In the genomic region with DNA sequence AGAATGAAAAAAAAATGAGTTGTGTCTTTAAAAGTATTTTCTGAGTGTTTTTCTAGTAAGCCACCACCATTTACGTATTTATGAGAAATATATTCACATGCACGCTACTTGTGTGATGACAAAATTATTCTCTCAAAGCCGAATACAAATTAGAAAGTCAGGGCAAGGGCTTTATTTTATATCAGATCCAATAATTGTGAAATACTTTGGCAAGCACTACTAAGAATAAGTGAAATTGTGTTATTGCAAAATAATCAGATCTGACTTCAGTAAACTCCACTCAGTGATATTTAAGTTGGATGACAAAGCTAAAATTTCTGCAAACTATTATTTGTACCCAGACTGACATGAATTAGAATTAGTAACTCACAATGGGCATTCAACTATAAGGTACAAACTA, we compare ENCODE assay signal across 1 cellular context.
TF ChIP-seq lines count a peak whose summit lies in the region.

No MANE protein-coding gene starts in this region.

TF ChIP-seq in HepG2, 621 proteins besides CTCF, POLR2A, EP300 and RAD21 (continued from another document):
- no peak for TF ChIP-seq REST (IDR thresholded peaks at IDR 0.05; ENCODE audit: borderline replicate concordance in 1 of 2, low read depth in 1 of 2, low read length in 2 of 2)
